8 cellular contexts compared by ENCODE assay signal in genomic region chr15:39429898-39430357, GRCh38.
DNase-seq lines count a peak whose midpoint lies in the region; ATAC-seq, FAIRE-seq and TF ChIP-seq lines count a peak whose summit lies in the region.

No MANE protein-coding gene starts in this region.

- FAIRE-seq in RCC 7860 (lab: Jason Lieb, UNC) = peak; percentile 42
- FAIRE-seq in HepG2 (lab: Jason Lieb, UNC) = no peak

- TF ChIP-seq CTCF in HepG2 (CRISPR knock-in tag; IDR thresholded peaks at IDR 0.05) = no peak

- no peak for TF ChIP-seq POLR2A in HepG2 (IDR thresholded peaks at IDR 0.05; ENCODE audit: insufficient read depth in 1 of 2, low read depth in 2 of 2, low read length in 2 of 2)

- in situ Hi-C loops in HepG2 (cut with HindIII; ENCODE audit: extremely low pct_ligation_motif_present, low pct_unique_long_range_greater_than_20kb) = loop anchor here (10.0 kb wide), 2 partner anchors 155 to 255 kb away; partner anchors contain the start of gene THBS1

- intact Hi-C loops in HepG2 (cut with micrococcal nuclease; ENCODE audit: unreplicated experiment) = loop anchor here (5.0 to 10.0 kb wide), 2 partner anchors 155 to 258 kb away; no protein-coding TSS in a partner anchor

- BruUV-seq in HepG2 (replicated peaks; lab: Mats Ljungman, UMichigan) = no TSS peak

- H3K79me2 ChIP-seq in HepG2 (ENCODE audit: insufficient read depth, low read length) = no peaks in the 10 kb centered on the region

- peak; percentile 82 for DNase-seq in EL
- peak; percentile 73 for DNase-seq in H4 (ENCODE audit: low spot score)
- DNase-seq in RCC 7860 (ENCODE audit: low spot score) = peak; percentile 54
- DNase-seq in HepG2 (ENCODE audit: low spot score) = peak; percentile 20
- no peak for DNase-seq in activated CD8-positive, alpha-beta memory T cell treated with anti-CD3 and anti-CD28 coated beads, Interleukin-2, amount 50 U/mL, for 4 hours
- DNase-seq in COR-L47 (lab: John Stamatoyannopoulos, UW) = no peak
- DNase-seq in DMS153 (lab: John Stamatoyannopoulos, UW) = no peak
- DNase-seq in stimulated activated CD4-positive, alpha-beta T cell treated with anti-CD3 and anti-CD28 coated beads, Interleukin-4, amount 100 ng/mL, for 1 hour = no peak

- no peaks in the 10 kb centered on the region for H3K27me3 ChIP-seq in HepG2 (ENCODE audit: control insufficient read depth in 1 of 2, insufficient read depth in 2 of 2, low read length in 2 of 2)

- CTCF ChIA-PET in HepG2 (lab: Yijun Ruan, JAX; ENCODE audit: low intra/inter-chr PET ratio, low total read pairs) = no interaction called here

- H4K20me1 ChIP-seq in HepG2 (ENCODE audit: insufficient read depth, low read length) = no peaks in the 10 kb centered on the region

- no peak for ATAC-seq in HepG2

- no peak for TF ChIP-seq EP300 in HepG2 (IDR thresholded peaks at IDR 0.05; ENCODE audit: low read depth in 2 of 2, low read length in 2 of 2)
- TF ChIP-seq EP300 in HepG2 (CRISPR knock-in tag; IDR thresholded peaks at IDR 0.05; ENCODE audit: borderline replicate concordance) = no peak

- H3K36me3 ChIP-seq in HepG2 (replicated peaks in 1 of 2; ENCODE audit: control insufficient read depth in 1 of 2, insufficient read depth in 2 of 2, low read length in 2 of 2) = no peaks in the 10 kb centered on the region

- no peak overlapping the region for H3K27ac ChIP-seq in HepG2 (ENCODE audit: extremely low read length, insufficient read depth, low read length)

- H3K9ac ChIP-seq in HepG2 (ENCODE audit: insufficient read depth, low read depth, low read length) = no peak overlapping the region

- WGBS in HepG2 (ENCODE audit: low lambda C conversion rate) = 53% methylated on average over 3 of the region's 3 CpGs

- H3K4me2 ChIP-seq in HepG2 (ENCODE audit: low read depth, low read length) = no peak overlapping the region

- peaks cover 65% of the 10 kb centered on the region for H3K4me1 ChIP-seq in HepG2 (ENCODE audit: insufficient read depth, low read length)

- no peak overlapping the region for H3K4me3 ChIP-seq in HepG2 (replicated peaks in 1 of 3; ENCODE audit: insufficient read depth in 1 of 3, low read depth in 2 of 3, low read length in 3 of 3)

- no peak for TF ChIP-seq RAD21 in HepG2 (CRISPR knock-in tag; IDR thresholded peaks at IDR 0.05)

- POLR2A ChIA-PET in HepG2 (lab: Yijun Ruan, JAX) = no interaction called here

- no peaks in the 10 kb centered on the region for H3K9me3 ChIP-seq in HepG2 (ENCODE audit: low read length)

- peak overlapping the region; percentile 47 for H2AFZ ChIP-seq in HepG2 (ENCODE audit: low read length)

TF ChIP-seq in HepG2, 621 proteins besides CTCF, POLR2A, EP300 and RAD21:
- TF ChIP-seq MYPOP (CRISPR knock-in tag; IDR thresholded peaks at IDR 0.05) (no peak), ZNF709 (CRISPR knock-in tag; IDR thresholded peaks at IDR 0.05) (no peak), NCOA1 (CRISPR knock-in tag; IDR thresholded peaks at IDR 0.05) (no peak), SALL2 (CRISPR knock-in tag; IDR thresholded peaks at IDR 0.05) (no peak), KLF9 (CRISPR knock-in tag; IDR thresholded peaks at IDR 0.05; ENCODE audit: low read depth) (no peak), ZBTB10 (CRISPR knock-in tag; IDR thresholded peaks at IDR 0.05; ENCODE audit: borderline replicate concordance) (no peak), ESRRA (CRISPR knock-in tag; IDR thresholded peaks at IDR 0.05; ENCODE audit: low read depth) (no peak), ZNF142 (CRISPR knock-in tag; IDR thresholded peaks at IDR 0.05) (no peak), ZFP37 (CRISPR knock-in tag; IDR thresholded peaks at IDR 0.05; ENCODE audit: borderline replicate concordance) (no peak), KAT7 (CRISPR knock-in tag; IDR thresholded peaks at IDR 0.05; ENCODE audit: borderline replicate concordance) (no peak), SIN3B (IDR thresholded peaks at IDR 0.05; ENCODE audit: low read length) (no peak), GATAD1 (CRISPR knock-in tag; IDR thresholded peaks at IDR 0.05) (no peak)

Comparison
In these comparisons a context has a peak if more than half of its experiments do, and no peak if none do; other contexts are left out.
1. DNase-seq: peak in EL (single experiment), H4 (single experiment), RCC 7860 (single experiment) and HepG2 (single experiment); none in activated CD8-positive, alpha-beta memory T cell treated with anti-CD3 and anti-CD28 coated beads, Interleukin-2, amount 50 U/mL, for 4 hours (single experiment), COR-L47 (single experiment), DMS153 (single experiment) and stimulated activated CD4-positive, alpha-beta T cell treated with anti-CD3 and anti-CD28 coated beads, Interleukin-4, amount 100 ng/mL, for 1 hour (single experiment).